1 cellular context compared by ENCODE assay signal in the genomic region with DNA sequence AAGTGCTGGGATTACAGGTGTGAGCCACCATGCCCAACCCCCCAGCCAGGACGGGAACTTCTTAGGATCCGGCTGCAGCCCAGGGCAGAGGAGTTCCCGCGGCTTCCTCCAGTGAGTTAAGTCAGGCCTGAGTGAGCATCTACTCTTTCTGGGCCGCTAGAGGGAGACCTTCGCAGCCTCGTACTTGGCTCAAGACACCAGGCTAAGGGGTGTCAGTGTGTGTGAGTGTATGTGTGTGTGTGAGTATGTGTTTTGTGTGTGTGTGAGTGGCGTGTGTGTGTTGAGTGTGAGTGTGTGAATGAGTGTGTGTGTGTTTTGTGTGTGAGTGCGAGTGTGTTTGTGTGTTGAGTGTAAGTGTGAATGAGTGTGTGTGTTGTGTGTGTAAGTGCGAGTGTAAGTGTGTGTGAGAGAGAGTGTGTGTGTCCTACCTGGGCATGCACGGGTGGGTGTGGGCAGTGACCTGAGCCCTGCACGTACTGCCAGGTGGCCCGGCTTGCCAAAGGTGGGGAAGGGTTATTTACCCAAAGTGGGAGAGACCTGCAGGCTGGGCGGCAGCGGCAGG.
TF ChIP-seq lines count a peak whose summit lies in the region.

No MANE protein-coding gene starts in this region.

TF ChIP-seq in HEK293, 187 proteins besides CTCF, POLR2A, EP300 and RAD21 (continued from another document and continues in another):
- TF ChIP-seq ZNF274 (IDR thresholded peaks at IDR 0.05; ENCODE audit: low read length) (no peak), ZNF274 (tag by site-specific recombination; IDR thresholded peaks at IDR 0.05; ENCODE audit: borderline replicate concordance) (peak; percentile 30; the same call in 1 of the 2 replicates), ZBTB48 (tag by site-specific recombination; IDR thresholded peaks at IDR 0.05) (peak; percentile 90), ZNF48 (tag by site-specific recombination; IDR thresholded peaks at IDR 0.05) (no peak), HOXC10 (CRISPR knock-in tag; IDR thresholded peaks at IDR 0.05) (no peak), ZNF223 (tag by site-specific recombination; IDR thresholded peaks at IDR 0.05) (no peak), KLF7 (tag by site-specific recombination; IDR thresholded peaks at IDR 0.05; ENCODE audit: borderline replicate concordance) (no peak), SP2 (tag by site-specific recombination; IDR thresholded peaks at IDR 0.05) (no peak), SCRT2 (tag by site-specific recombination; IDR thresholded peaks at IDR 0.05) (peak; percentile 23; the same call in 1 of the 2 replicates), HOXA7 (CRISPR knock-in tag; IDR thresholded peaks at IDR 0.05; ENCODE audit: borderline replicate concordance) (no peak), ZNF157 (tag by site-specific recombination; IDR thresholded peaks at IDR 0.05) (0 out of 2 replicates have a peak, but pooled peaks have one; percentile 43), ZNF138 (tag by site-specific recombination; IDR thresholded peaks at IDR 0.05; ENCODE audit: borderline replicate concordance) (no peak), GLIS2 (tag by site-specific recombination; IDR thresholded peaks at IDR 0.05) (no peak), ZNF843 (tag by site-specific recombination; IDR thresholded peaks at IDR 0.05) (peak; percentile 73), OSR2 (tag by site-specific recombination; IDR thresholded peaks at IDR 0.05) (no peak; the same call in 1 of the 2 replicates), ZNF701 (tag by site-specific recombination; IDR thresholded peaks at IDR 0.05) (no peak), FEZF1 (tag by site-specific recombination; IDR thresholded peaks at IDR 0.05) (0 out of 2 replicates have a peak, but pooled peaks have one; percentile 4), ZNF184 (tag by site-specific recombination; IDR thresholded peaks at IDR 0.05) (no peak), ZSCAN16 (tag by site-specific recombination; IDR thresholded peaks at IDR 0.05) (no peak), ZNF654 (tag by site-specific recombination; IDR thresholded peaks at IDR 0.05; ENCODE audit: low read depth) (peak; percentile 95), ZNF514 (tag by site-specific recombination; IDR thresholded peaks at IDR 0.05) (no peak), ZNF621 (tag by site-specific recombination; IDR thresholded peaks at IDR 0.05) (no peak), ZNF530 (tag by site-specific recombination; IDR thresholded peaks at IDR 0.05; ENCODE audit: low read depth) (no peak), ZNF555 (tag by site-specific recombination; conservative IDR thresholded peaks at IDR 0.05) (no peak), MZF1 (tag by site-specific recombination; IDR thresholded peaks at IDR 0.05; ENCODE audit: borderline replicate concordance) (no peak), TRIM28 (IDR thresholded peaks at IDR 0.05; ENCODE audit: borderline replicate concordance, low read length) (no peak), ZNF791 (tag by site-specific recombination; IDR thresholded peaks at IDR 0.05) (no peak), ZFP41 (tag by site-specific recombination; IDR thresholded peaks at IDR 0.05; ENCODE audit: borderline replicate concordance) (no peak), ZNF175 (tag by site-specific recombination; IDR thresholded peaks at IDR 0.05) (no peak), GLI4 (tag by site-specific recombination; IDR thresholded peaks at IDR 0.05) (peak; percentile 97), ZNF146 (tag by site-specific recombination; IDR thresholded peaks at IDR 0.05) (no peak), SP3 (tag by site-specific recombination; IDR thresholded peaks at IDR 0.05) (no peak; the same call in 1 of the 2 replicates), ZNF341 (tag by site-specific recombination; IDR thresholded peaks at IDR 0.05; ENCODE audit: low read depth) (no peak), EGR2 (tag by site-specific recombination; IDR thresholded peaks at IDR 0.05; ENCODE audit: low read depth) (0 out of 2 replicates have a peak, but pooled peaks have one; percentile 20)
- TF ChIP-seq, protein P1, sequence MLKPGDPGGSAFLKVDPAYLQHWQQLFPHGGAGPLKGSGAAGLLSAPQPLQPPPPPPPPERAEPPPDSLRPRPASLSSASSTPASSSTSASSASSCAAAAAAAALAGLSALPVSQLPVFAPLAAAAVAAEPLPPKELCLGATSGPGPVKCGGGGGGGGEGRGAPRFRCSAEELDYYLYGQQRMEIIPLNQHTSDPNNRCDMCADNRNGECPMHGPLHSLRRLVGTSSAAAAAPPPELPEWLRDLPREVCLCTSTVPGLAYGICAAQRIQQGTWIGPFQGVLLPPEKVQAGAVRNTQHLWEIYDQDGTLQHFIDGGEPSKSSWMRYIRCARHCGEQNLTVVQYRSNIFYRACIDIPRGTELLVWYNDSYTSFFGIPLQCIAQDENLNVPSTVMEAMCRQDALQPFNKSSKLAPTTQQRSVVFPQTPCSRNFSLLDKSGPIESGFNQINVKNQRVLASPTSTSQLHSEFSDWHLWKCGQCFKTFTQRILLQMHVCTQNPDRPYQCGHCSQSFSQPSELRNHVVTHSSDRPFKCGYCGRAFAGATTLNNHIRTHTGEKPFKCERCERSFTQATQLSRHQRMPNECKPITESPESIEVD (tag by site-specific recombination; IDR thresholded peaks at IDR 0.05), result no peak
- TF ChIP-seq, protein P2, sequence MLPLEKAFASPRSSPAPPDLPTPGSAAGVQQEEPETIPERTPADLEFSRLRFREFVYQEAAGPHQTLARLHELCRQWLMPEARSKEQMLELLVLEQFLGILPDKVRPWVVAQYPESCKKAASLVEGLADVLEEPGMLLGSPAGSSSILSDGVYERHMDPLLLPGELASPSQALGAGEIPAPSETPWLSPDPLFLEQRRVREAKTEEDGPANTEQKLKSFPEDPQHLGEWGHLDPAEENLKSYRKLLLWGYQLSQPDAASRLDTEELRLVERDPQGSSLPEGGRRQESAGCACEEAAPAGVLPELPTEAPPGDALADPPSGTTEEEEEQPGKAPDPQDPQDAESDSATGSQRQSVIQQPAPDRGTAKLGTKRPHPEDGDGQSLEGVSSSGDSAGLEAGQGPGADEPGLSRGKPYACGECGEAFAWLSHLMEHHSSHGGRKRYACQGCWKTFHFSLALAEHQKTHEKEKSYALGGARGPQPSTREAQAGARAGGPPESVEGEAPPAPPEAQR (tag by site-specific recombination; IDR thresholded peaks at IDR 0.05), result peak; percentile 82; the same call in 1 of the 2 replicates
- TF ChIP-seq, protein P3, sequence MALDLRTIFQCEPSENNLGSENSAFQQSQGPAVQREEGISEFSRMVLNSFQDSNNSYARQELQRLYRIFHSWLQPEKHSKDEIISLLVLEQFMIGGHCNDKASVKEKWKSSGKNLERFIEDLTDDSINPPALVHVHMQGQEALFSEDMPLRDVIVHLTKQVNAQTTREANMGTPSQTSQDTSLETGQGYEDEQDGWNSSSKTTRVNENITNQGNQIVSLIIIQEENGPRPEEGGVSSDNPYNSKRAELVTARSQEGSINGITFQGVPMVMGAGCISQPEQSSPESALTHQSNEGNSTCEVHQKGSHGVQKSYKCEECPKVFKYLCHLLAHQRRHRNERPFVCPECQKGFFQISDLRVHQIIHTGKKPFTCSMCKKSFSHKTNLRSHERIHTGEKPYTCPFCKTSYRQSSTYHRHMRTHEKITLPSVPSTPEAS (tag by site-specific recombination; IDR thresholded peaks at IDR 0.05), result peak; percentile 100
- TF ChIP-seq, protein P4, sequence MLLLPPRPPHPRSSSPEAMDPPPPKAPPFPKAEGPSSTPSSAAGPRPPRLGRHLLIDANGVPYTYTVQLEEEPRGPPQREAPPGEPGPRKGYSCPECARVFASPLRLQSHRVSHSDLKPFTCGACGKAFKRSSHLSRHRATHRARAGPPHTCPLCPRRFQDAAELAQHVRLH (tag by site-specific recombination; IDR thresholded peaks at IDR 0.05), result no peak
- TF ChIP-seq, protein P5, sequence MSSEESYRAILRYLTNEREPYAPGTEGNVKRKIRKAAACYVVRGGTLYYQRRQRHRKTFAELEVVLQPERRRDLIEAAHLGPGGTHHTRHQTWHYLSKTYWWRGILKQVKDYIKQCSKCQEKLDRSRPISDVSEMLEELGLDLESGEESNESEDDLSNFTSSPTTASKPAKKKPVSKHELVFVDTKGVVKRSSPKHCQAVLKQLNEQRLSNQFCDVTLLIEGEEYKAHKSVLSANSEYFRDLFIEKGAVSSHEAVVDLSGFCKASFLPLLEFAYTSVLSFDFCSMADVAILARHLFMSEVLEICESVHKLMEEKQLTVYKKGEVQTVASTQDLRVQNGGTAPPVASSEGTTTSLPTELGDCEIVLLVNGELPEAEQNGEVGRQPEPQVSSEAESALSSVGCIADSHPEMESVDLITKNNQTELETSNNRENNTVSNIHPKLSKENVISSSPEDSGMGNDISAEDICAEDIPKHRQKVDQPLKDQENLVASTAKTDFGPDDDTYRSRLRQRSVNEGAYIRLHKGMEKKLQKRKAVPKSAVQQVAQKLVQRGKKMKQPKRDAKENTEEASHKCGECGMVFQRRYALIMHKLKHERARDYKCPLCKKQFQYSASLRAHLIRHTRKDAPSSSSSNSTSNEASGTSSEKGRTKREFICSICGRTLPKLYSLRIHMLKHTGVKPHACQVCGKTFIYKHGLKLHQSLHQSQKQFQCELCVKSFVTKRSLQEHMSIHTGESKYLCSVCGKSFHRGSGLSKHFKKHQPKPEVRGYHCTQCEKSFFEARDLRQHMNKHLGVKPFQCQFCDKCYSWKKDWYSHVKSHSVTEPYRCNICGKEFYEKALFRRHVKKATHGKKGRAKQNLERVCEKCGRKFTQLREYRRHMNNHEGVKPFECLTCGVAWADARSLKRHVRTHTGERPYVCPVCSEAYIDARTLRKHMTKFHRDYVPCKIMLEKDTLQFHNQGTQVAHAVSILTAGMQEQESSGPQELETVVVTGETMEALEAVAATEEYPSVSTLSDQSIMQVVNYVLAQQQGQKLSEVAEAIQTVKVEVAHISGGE (tag by site-specific recombination; conservative IDR thresholded peaks at IDR 0.05; ENCODE audit: low read depth), result no peak
- TF ChIP-seq, protein P6, sequence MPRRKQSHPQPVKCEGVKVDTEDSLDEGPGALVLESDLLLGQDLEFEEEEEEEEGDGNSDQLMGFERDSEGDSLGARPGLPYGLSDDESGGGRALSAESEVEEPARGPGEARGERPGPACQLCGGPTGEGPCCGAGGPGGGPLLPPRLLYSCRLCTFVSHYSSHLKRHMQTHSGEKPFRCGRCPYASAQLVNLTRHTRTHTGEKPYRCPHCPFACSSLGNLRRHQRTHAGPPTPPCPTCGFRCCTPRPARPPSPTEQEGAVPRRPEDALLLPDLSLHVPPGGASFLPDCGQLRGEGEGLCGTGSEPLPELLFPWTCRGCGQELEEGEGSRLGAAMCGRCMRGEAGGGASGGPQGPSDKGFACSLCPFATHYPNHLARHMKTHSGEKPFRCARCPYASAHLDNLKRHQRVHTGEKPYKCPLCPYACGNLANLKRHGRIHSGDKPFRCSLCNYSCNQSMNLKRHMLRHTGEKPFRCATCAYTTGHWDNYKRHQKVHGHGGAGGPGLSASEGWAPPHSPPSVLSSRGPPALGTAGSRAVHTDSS (tag by site-specific recombination; IDR thresholded peaks at IDR 0.05), result no peak
- TF ChIP-seq, protein P7, sequence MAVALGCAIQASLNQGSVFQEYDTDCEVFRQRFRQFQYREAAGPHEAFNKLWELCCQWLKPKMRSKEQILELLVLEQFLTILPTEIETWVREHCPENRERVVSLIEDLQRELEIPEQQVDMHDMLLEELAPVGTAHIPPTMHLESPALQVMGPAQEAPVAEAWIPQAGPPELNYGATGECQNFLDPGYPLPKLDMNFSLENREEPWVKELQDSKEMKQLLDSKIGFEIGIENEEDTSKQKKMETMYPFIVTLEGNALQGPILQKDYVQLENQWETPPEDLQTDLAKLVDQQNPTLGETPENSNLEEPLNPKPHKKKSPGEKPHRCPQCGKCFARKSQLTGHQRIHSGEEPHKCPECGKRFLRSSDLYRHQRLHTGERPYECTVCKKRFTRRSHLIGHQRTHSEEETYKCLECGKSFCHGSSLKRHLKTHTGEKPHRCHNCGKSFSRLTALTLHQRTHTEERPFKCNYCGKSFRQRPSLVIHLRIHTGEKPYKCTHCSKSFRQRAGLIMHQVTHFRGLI (tag by site-specific recombination; IDR thresholded peaks at IDR 0.05), result no peak
- TF ChIP-seq, protein P8, sequence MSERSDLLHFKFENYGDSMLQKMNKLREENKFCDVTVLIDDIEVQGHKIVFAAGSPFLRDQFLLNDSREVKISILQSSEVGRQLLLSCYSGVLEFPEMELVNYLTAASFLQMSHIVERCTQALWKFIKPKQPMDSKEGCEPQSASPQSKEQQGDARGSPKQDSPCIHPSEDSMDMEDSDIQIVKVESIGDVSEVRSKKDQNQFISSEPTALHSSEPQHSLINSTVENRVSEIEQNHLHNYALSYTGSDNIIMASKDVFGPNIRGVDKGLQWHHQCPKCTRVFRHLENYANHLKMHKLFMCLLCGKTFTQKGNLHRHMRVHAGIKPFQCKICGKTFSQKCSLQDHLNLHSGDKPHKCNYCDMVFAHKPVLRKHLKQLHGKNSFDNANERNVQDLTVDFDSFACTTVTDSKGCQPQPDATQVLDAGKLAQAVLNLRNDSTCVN (tag by site-specific recombination; optimal IDR thresholded peaks at IDR 0.05), result peak; percentile 32
- TF ChIP-seq, protein P9, sequence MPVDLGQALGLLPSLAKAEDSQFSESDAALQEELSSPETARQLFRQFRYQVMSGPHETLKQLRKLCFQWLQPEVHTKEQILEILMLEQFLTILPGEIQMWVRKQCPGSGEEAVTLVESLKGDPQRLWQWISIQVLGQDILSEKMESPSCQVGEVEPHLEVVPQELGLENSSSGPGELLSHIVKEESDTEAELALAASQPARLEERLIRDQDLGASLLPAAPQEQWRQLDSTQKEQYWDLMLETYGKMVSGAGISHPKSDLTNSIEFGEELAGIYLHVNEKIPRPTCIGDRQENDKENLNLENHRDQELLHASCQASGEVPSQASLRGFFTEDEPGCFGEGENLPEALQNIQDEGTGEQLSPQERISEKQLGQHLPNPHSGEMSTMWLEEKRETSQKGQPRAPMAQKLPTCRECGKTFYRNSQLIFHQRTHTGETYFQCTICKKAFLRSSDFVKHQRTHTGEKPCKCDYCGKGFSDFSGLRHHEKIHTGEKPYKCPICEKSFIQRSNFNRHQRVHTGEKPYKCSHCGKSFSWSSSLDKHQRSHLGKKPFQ (tag by site-specific recombination; IDR thresholded peaks at IDR 0.05), result peak; percentile 95
- TF ChIP-seq, protein P10, sequence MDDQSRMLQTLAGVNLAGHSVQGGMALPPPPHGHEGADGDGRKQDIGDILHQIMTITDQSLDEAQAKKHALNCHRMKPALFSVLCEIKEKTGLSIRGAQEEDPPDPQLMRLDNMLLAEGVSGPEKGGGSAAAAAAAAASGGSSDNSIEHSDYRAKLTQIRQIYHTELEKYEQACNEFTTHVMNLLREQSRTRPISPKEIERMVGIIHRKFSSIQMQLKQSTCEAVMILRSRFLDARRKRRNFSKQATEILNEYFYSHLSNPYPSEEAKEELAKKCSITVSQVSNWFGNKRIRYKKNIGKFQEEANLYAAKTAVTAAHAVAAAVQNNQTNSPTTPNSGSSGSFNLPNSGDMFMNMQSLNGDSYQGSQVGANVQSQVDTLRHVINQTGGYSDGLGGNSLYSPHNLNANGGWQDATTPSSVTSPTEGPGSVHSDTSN (CRISPR knock-in tag; IDR thresholded peaks at IDR 0.05), result no peak
